In genomic region chr6:169019727-169020491, GRCh38 we compare ENCODE assay signal across 14 cellular contexts.
DNase-seq lines count a peak whose midpoint lies in the region; ATAC-seq, FAIRE-seq and TF ChIP-seq lines count a peak whose summit lies in the region.
"Had no signal": no experiment of that assay in that cellular context is flagged by ENCODE, and none has a peak within 500 bp of the region (broad histone marks: within the 10 kb centered on the region; RNA-seq: fewer than 3 reads in every experiment).

No MANE protein-coding gene starts in this region.

- H3K36me3 Mint-ChIP-seq in Calu3 (ENCODE audit: insufficient read depth, unreplicated experiment) (peaks cover 4% of the 10 kb centered on the region), T-cell (peaks cover 4% of the 10 kb centered on the region)

- no peak overlapping the region for H3K4me3 Mint-ChIP-seq in Calu3 (ENCODE audit: low read depth, unreplicated experiment)
- H3K4me3 Mint-ChIP-seq in T-cell, result no peak overlapping the region
- H3K4me3 Mint-ChIP-seq: activated CD4-positive, alpha-beta T cell treated with anti-CD3 and anti-CD28 coated beads for 36 hours; natural killer cell had no signal

- no TSS peak for BruUV-seq in Calu3 (replicated peaks; lab: Mats Ljungman, UMichigan)

- peak; percentile 19 for DNase-seq in Calu3
- peak; percentile 11 for DNase-seq in HTR-8/SVneo (ENCODE audit: insufficient read length, low spot score)
- DNase-seq in astrocyte of the cerebellum (ENCODE audit: low read depth), result no peak
- DNase-seq in kidney epithelial cell (ENCODE audit: low read depth), result no peak
- DNase-seq in T-cell, result no peak
- DNase-seq: activated CD4-positive, alpha-beta T cell treated with anti-CD3 and anti-CD28 coated beads for 36 hours; islet precursor cell; natural killer cell; NCI-H1092; NCI-H82; substantia nigra had no signal

- H3K9me3 Mint-ChIP-seq in Calu3 (ENCODE audit: low read depth, unreplicated experiment) (peaks cover 7% of the 10 kb centered on the region), T-cell (peaks cover 17 to 20% (median 17%) of the 10 kb centered on the region in 3 donors)

- H3K27ac Mint-ChIP-seq in Calu3 (ENCODE audit: unreplicated experiment), result no peak overlapping the region
- H3K27ac Mint-ChIP-seq in T-cell, result no peak overlapping the region
- H3K27ac Mint-ChIP-seq: activated CD4-positive, alpha-beta T cell treated with anti-CD3 and anti-CD28 coated beads for 36 hours; natural killer cell had no signal

- H3K27me3 ChIP-seq in kidney epithelial cell (ENCODE audit: control insufficient read depth, insufficient read depth, low read length), result no peaks in the 10 kb centered on the region

- intact Hi-C loops in Calu3 (cut with micrococcal nuclease; ENCODE audit: unreplicated experiment), result no loop called here

- no peak for FAIRE-seq in HTR-8/SVneo (lab: Jason Lieb, UNC)
- FAIRE-seq: bronchial epithelial cell had no signal

- CTCF ChIA-PET in Calu3 (lab: Charles Lee) (interaction anchor here (0.6 kb wide), 2 partner anchors 450 to 650 kb away, joined by 3 to 6 read pairs; no protein-coding TSS in a partner anchor), T-cell (lab: Charles Lee) (no interaction called here)

- no peak for TF ChIP-seq CTCF in Calu3 (IDR thresholded peaks at IDR 0.05; ENCODE audit: unreplicated experiment)
- peak; percentile 4 for TF ChIP-seq CTCF in astrocyte of the cerebellum (IDR thresholded peaks at IDR 0.05; ENCODE audit: low read depth, low read length, missing control alignments)
- peak; percentile 14 for TF ChIP-seq CTCF in kidney epithelial cell (IDR thresholded peaks at IDR 0.05; ENCODE audit: insufficient read depth, low read length, poor library complexity, severe bottlenecking)

- in situ Hi-C loops in astrocyte of the cerebellum (cut with HindIII; ENCODE audit: low sequenced_read_pairs), result no loop called here

- H3K4me1 Mint-ChIP-seq in Calu3 (ENCODE audit: low read depth, unreplicated experiment), result no peaks in the 10 kb centered on the region
- H3K4me1 Mint-ChIP-seq in T-cell, result no peaks in the 10 kb centered on the region
- H3K4me1 Mint-ChIP-seq: activated CD4-positive, alpha-beta T cell treated with anti-CD3 and anti-CD28 coated beads for 36 hours; natural killer cell had no signal

- POLR2A ChIA-PET in T-cell (lab: Charles Lee), result no interaction called here

- ATAC-seq in GM18517 (IDR thresholded peaks at IDR 0.05; ENCODE audit: unreplicated experiment) (no peak), HG03354 (IDR thresholded peaks at IDR 0.05; ENCODE audit: poor library complexity, severe bottlenecking, unreplicated experiment) (no peak), T-cell (replicated peaks in 1 of 4) (no peak)
- ATAC-seq: activated CD4-positive, alpha-beta T cell treated with anti-CD3 and anti-CD28 coated beads for 36 hours; natural killer cell had no signal

- H3K27me3 Mint-ChIP-seq in Calu3 (ENCODE audit: unreplicated experiment), result no peaks in the 10 kb centered on the region
- H3K27me3 Mint-ChIP-seq in T-cell, result peaks cover 31 to 39% of the 10 kb centered on the region in 2 donors

- H3K36me3 ChIP-seq in kidney epithelial cell (ENCODE audit: control insufficient read depth, insufficient read depth, low read length), result no peaks in the 10 kb centered on the region

- no peak overlapping the region for H3K4me3 ChIP-seq in astrocyte of the cerebellum (ENCODE audit: low read depth, low read length)
- H3K4me3 ChIP-seq in kidney epithelial cell (ENCODE audit: low read depth, low read length), result no peak overlapping the region

Comparison
In these comparisons a context has a peak if more than half of its experiments do, and no peak if none do; other contexts are left out.
1. DNase-seq: peak in Calu3 (single experiment) and HTR-8/SVneo (single experiment); none in astrocyte of the cerebellum (single experiment), kidney epithelial cell (single experiment) and T-cell (0 of 34).